ENCODE assay signal across 9 cellular contexts in genomic region chr10:74690393-74690792, GRCh38.
"Had no signal": no experiment of that assay in that cellular context is flagged by ENCODE, and none has a peak within 500 bp of the region (broad histone marks: within the 10 kb centered on the region; RNA-seq: fewer than 3 reads in every experiment).

No MANE protein-coding gene starts in this region.

- H2AFZ ChIP-seq: GM23338 had no signal

- H3K27ac ChIP-seq: KMS-11 had no signal

- H3K9ac ChIP-seq: KMS-11 had no signal

- FAIRE-seq: H1, H54, K562 had no signal

- H3K4me2 ChIP-seq: GM23338, KMS-11 had no signal

- ATAC-seq: GM23338, K562 had no signal

- H3K27ac Mint-ChIP-seq: GM23338, H9 had no signal

- H3K4me1 Mint-ChIP-seq: GM23338, H9 had no signal

- H3K4me3 ChIP-seq: GM23338, K562 had no signal

- DNase-seq: H9, HCEC 1CT, IMR-90, Karpas-422 had no signal

- H3K4me3 Mint-ChIP-seq: GM23338, H9 had no signal
